In genomic region chr18:40882468-40882867, GRCh38 we compare ENCODE assay signal across 27 cellular contexts.
"Had no signal": no experiment of that assay in that cellular context is flagged by ENCODE, and none has a peak within 500 bp of the region (broad histone marks: within the 10 kb centered on the region; RNA-seq: fewer than 3 reads in every experiment).

No MANE protein-coding gene starts in this region.

- H3K27ac ChIP-seq: KMS-11, SJCRH30, SK-N-MC, VCaP had no signal

- H3K4me2 ChIP-seq: KMS-11 had no signal

- H3K36me3 ChIP-seq: SJCRH30 had no signal

- H3K9ac ChIP-seq: KMS-11 had no signal

- H3K9me3 ChIP-seq: SJCRH30 had no signal

- DNase-seq: activated B cell treated with CpG ODN at 0.5 μM for 24 hours; activated CD4-positive, alpha-beta memory T cell treated with anti-CD3 and anti-CD28 coated beads, Interleukin-2, amount 10 ng/mL, durations not matched to agents 7 days and 5 days; activated CD4-positive, alpha-beta T cell treated with anti-CD3 and anti-CD28 coated beads for 4 hours; activated CD4-positive, alpha-beta T cell treated with anti-CD3 and anti-CD28 coated beads, Interleukin-2, amount 50 U/mL, for 1 hour; activated CD4-positive, CD25-positive, alpha-beta regulatory T cell treated with anti-CD3 and anti-CD28 coated beads, Interleukin-2, amount 50 U/mL, for 72 hours; activated CD8-positive, alpha-beta memory T cell treated with anti-CD3 and anti-CD28 coated beads for 24 hours; activated CD8-positive, alpha-beta memory T cell treated with anti-CD3 and anti-CD28 coated beads, Interleukin-2, amount 10 ng/mL, durations not matched to agents 7 days and 5 days; activated CD8-positive, alpha-beta memory T cell treated with anti-CD3 and anti-CD28 coated beads, Interleukin-2, amount 50 U/mL, for 48 hours; activated effector memory CD4-positive, alpha-beta T cell treated with Interleukin-2 at 50 U/mL for 16 hours; activated naive CD4-positive, alpha-beta T cell treated with anti-CD3 and anti-CD28 coated beads, Interleukin-2, amount 10 ng/mL, durations not matched to agents 7 days and 5 days; activated naive CD8-positive, alpha-beta T cell treated with anti-CD3 and anti-CD28 coated beads, Interleukin-2, amount 50 U/mL, for 24 hours; activated T-cell treated with anti-CD3 and anti-CD28 coated beads, Interleukin-2, amount 50 U/mL, for 48 hours; anterior cingulate cortex; central memory CD4-positive, alpha-beta T cell; NCI-H1105; NCI-H1417 treated with DMSO at 0.1 percent for 48 hours; NCI-H2029; NCI-H345; NCI-H524 treated with DMSO at 0.1 percent for 48 hours; SHP77; SJCRH30; T-cell; T-helper 17 cell had no signal

- H3K4me3 ChIP-seq: SJCRH30, SK-N-MC had no signal

- H3K27me3 ChIP-seq: SJCRH30 had no signal

- ATAC-seq: activated CD8-positive, alpha-beta memory T cell treated with anti-CD3 and anti-CD28 coated beads, Interleukin-2, amount 10 ng/mL, durations not matched to agents 7 days and 5 days; activated naive CD8-positive, alpha-beta T cell treated with anti-CD3 and anti-CD28 coated beads, Interleukin-2, amount 50 U/mL, for 24 hours; Panc1; T-cell; T-helper 17 cell had no signal
